1 cellular context compared by ENCODE assay signal in genomic region chr22:38655532-38656255, GRCh38.
TF ChIP-seq lines count a peak whose summit lies in the region.

No MANE protein-coding gene starts in this region.

TF ChIP-seq in GM12878, 131 proteins besides CTCF, POLR2A, EP300 and RAD21:
- TF ChIP-seq SIN3A (IDR thresholded peaks at IDR 0.05; ENCODE audit: low read depth, low read length) (no peak), NR2F1 (conservative IDR thresholded peaks at IDR 0.05) (no peak), SRF (IDR thresholded peaks at IDR 0.05; ENCODE audit: low read depth in 2 of 2, low read length in 2 of 2) (no peak), NKRF (conservative IDR thresholded peaks at IDR 0.05) (0 out of 2 replicates have a peak, but pooled peaks have one; percentile 49), TCF12 (IDR thresholded peaks at IDR 0.05; ENCODE audit: low read depth, low read length) (no peak), GATAD2B (conservative IDR thresholded peaks at IDR 0.05; ENCODE audit: low read depth) (peak; percentile 39; the same call in 1 of the 2 replicates), FOS (IDR thresholded peaks at IDR 0.05; ENCODE audit: borderline replicate concordance, extremely low read depth, insufficient read length) (no peak), CBX3 (IDR thresholded peaks at IDR 0.05; ENCODE audit: borderline replicate concordance, low read depth) (no peak), ZNF207 (IDR thresholded peaks at IDR 0.05; ENCODE audit: borderline replicate concordance) (no peak; the same call in 1 of the 2 replicates)
